ENCODE assay signal across 1 cellular context in the genomic region with DNA sequence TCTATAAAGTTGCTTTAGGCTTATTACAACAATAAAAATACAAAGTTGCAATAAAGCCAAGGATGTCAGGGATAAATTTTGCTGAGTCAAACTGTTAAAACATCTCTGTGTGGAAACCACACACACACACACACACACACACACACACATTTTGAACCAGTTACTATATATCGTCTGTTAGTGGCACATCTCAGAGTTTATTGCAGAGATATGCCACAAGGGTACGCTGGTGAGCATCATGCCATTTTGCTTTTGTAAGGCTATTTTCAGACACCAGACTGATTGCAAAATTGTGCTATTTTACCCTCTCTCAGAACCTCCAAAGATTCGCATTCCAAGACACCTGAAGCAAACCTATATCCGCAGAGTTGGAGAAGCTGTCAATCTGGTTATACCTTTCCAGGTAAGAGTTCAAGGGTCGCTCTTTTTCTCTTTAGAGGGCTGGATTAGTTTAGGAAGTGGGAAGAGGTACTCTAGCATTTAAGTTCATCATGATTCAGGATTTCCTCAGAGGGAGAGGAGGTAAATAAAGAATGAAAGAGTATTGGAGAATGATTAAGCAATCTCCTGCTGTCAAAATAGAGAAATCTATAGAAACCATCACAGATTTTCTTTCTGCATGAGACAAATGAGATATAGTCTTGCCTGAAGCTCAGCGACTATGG.
TF ChIP-seq lines count a peak whose summit lies in the region.

No MANE protein-coding gene starts in this region.

TF ChIP-seq in HepG2, 621 proteins besides CTCF, POLR2A, EP300 and RAD21 (continued from another document and continues in another):
- TF ChIP-seq ZBTB20 (CRISPR knock-in tag; IDR thresholded peaks at IDR 0.05; ENCODE audit: borderline replicate concordance, low read depth) (no peak), KLF6 (CRISPR knock-in tag; IDR thresholded peaks at IDR 0.05) (no peak), ZSCAN9 (CRISPR knock-in tag; IDR thresholded peaks at IDR 0.05; ENCODE audit: borderline replicate concordance) (peak; percentile 23; the same call in 1 of the 2 replicates), MAFK (conservative IDR thresholded peaks at IDR 0.05 in 1 of 2, IDR thresholded peaks at IDR 0.05 in 1 of 2; ENCODE audit: low read length in 2 of 2) (peak; percentile 84 to 89), ZNF749 (CRISPR knock-in tag; IDR thresholded peaks at IDR 0.05; ENCODE audit: borderline replicate concordance) (no peak), ZNF101 (CRISPR knock-in tag; IDR thresholded peaks at IDR 0.05; ENCODE audit: borderline replicate concordance, low read depth) (no peak), SRSF4 (IDR thresholded peaks at IDR 0.05; ENCODE audit: low read depth, low read length, poor library complexity, severe bottlenecking) (no peak), IKZF1 (IDR thresholded peaks at IDR 0.05) (no peak), ZMYM4 (CRISPR knock-in tag; IDR thresholded peaks at IDR 0.05) (peak; percentile 38; the same call in 1 of the 2 replicates), ZSCAN29 (CRISPR knock-in tag; conservative IDR thresholded peaks at IDR 0.05) (no peak), RFXANK (CRISPR knock-in tag; IDR thresholded peaks at IDR 0.05) (no peak), NFATC3 (CRISPR knock-in tag; IDR thresholded peaks at IDR 0.05) (no peak), ZNF547 (CRISPR knock-in tag; IDR thresholded peaks at IDR 0.05) (no peak), ZNF747 (CRISPR knock-in tag; IDR thresholded peaks at IDR 0.05; ENCODE audit: borderline replicate concordance) (no peak), HNRNPK (IDR thresholded peaks at IDR 0.05; ENCODE audit: low read depth, low read length, poor library complexity, severe bottlenecking) (no peak), YEATS4 (CRISPR knock-in tag; IDR thresholded peaks at IDR 0.05; ENCODE audit: borderline replicate concordance) (no peak), NFRKB (IDR thresholded peaks at IDR 0.05) (no peak), NCOR1 (IDR thresholded peaks at IDR 0.05; ENCODE audit: borderline replicate concordance, low read length) (no peak), ZZZ3 (CRISPR knock-in tag; IDR thresholded peaks at IDR 0.05; ENCODE audit: borderline replicate concordance) (no peak), ZNF383 (CRISPR knock-in tag; IDR thresholded peaks at IDR 0.05; ENCODE audit: borderline replicate concordance) (no peak), CCDC6 (CRISPR knock-in tag; IDR thresholded peaks at IDR 0.05) (no peak), ZNF317 (CRISPR knock-in tag; IDR thresholded peaks at IDR 0.05) (no peak), RXRB (CRISPR knock-in tag; IDR thresholded peaks at IDR 0.05; ENCODE audit: borderline replicate concordance) (peak; percentile 14; the same call in 1 of the 2 replicates), BHLHE40 (IDR thresholded peaks at IDR 0.05; ENCODE audit: low read length) (no peak), SMC3 (IDR thresholded peaks at IDR 0.05; ENCODE audit: low read length) (peak; percentile 95), ELF1 (CRISPR knock-in tag; IDR thresholded peaks at IDR 0.05) (no peak), TOE1 (CRISPR knock-in tag; IDR thresholded peaks at IDR 0.05) (no peak), JUNB (CRISPR knock-in tag; IDR thresholded peaks at IDR 0.05; ENCODE audit: borderline replicate concordance) (no peak), ARNT (IDR thresholded peaks at IDR 0.05) (no peak), ETV5 (CRISPR knock-in tag; IDR thresholded peaks at IDR 0.05; ENCODE audit: borderline replicate concordance) (no peak), THAP11 (CRISPR knock-in tag; IDR thresholded peaks at IDR 0.05) (no peak), MAFF (IDR thresholded peaks at IDR 0.05; ENCODE audit: low read depth, low read length) (peak; percentile 88), ZNF703 (CRISPR knock-in tag; IDR thresholded peaks at IDR 0.05; ENCODE audit: borderline replicate concordance) (no peak), MTA1 (CRISPR knock-in tag; IDR thresholded peaks at IDR 0.05; ENCODE audit: borderline replicate concordance) (no peak), AGO1 (IDR thresholded peaks at IDR 0.05; ENCODE audit: low read depth, low read length, poor library complexity, severe bottlenecking) (no peak), CEBPG (CRISPR knock-in tag; IDR thresholded peaks at IDR 0.05) (peak; percentile 70), KDM5A (IDR thresholded peaks at IDR 0.05; ENCODE audit: borderline replicate concordance, low read length) (no peak)
- TF ChIP-seq, protein P1, sequence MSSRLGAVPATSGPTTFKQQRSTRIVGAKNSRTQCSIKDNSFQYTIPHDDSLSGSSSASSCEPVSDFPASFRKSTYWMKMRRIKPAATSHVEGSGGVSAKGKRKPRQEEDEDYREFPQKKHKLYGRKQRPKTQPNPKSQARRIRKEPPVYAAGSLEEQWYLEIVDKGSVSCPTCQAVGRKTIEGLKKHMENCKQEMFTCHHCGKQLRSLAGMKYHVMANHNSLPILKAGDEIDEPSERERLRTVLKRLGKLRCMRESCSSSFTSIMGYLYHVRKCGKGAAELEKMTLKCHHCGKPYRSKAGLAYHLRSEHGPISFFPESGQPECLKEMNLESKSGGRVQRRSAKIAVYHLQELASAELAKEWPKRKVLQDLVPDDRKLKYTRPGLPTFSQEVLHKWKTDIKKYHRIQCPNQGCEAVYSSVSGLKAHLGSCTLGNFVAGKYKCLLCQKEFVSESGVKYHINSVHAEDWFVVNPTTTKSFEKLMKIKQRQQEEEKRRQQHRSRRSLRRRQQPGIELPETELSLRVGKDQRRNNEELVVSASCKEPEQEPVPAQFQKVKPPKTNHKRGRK (CRISPR knock-in tag; IDR thresholded peaks at IDR 0.05): no peak
- TF ChIP-seq, protein P2, sequence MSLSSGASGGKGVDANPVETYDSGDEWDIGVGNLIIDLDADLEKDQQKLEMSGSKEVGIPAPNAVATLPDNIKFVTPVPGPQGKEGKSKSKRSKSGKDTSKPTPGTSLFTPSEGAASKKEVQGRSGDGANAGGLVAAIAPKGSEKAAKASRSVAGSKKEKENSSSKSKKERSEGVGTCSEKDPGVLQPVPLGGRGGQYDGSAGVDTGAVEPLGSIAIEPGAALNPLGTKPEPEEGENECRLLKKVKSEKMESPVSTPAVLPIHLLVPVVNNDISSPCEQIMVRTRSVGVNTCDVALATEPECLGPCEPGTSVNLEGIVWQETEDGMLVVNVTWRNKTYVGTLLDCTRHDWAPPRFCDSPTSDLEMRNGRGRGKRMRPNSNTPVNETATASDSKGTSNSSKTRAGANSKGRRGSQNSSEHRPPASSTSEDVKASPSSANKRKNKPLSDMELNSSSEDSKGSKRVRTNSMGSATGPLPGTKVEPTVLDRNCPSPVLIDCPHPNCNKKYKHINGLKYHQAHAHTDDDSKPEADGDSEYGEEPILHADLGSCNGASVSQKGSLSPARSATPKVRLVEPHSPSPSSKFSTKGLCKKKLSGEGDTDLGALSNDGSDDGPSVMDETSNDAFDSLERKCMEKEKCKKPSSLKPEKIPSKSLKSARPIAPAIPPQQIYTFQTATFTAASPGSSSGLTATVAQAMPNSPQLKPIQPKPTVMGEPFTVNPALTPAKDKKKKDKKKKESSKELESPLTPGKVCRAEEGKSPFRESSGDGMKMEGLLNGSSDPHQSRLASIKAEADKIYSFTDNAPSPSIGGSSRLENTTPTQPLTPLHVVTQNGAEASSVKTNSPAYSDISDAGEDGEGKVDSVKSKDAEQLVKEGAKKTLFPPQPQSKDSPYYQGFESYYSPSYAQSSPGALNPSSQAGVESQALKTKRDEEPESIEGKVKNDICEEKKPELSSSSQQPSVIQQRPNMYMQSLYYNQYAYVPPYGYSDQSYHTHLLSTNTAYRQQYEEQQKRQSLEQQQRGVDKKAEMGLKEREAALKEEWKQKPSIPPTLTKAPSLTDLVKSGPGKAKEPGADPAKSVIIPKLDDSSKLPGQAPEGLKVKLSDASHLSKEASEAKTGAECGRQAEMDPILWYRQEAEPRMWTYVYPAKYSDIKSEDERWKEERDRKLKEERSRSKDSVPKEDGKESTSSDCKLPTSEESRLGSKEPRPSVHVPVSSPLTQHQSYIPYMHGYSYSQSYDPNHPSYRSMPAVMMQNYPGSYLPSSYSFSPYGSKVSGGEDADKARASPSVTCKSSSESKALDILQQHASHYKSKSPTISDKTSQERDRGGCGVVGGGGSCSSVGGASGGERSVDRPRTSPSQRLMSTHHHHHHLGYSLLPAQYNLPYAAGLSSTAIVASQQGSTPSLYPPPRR (CRISPR knock-in tag; IDR thresholded peaks at IDR 0.05; ENCODE audit: borderline replicate concordance): no peak
- TF ChIP-seq, protein P3, sequence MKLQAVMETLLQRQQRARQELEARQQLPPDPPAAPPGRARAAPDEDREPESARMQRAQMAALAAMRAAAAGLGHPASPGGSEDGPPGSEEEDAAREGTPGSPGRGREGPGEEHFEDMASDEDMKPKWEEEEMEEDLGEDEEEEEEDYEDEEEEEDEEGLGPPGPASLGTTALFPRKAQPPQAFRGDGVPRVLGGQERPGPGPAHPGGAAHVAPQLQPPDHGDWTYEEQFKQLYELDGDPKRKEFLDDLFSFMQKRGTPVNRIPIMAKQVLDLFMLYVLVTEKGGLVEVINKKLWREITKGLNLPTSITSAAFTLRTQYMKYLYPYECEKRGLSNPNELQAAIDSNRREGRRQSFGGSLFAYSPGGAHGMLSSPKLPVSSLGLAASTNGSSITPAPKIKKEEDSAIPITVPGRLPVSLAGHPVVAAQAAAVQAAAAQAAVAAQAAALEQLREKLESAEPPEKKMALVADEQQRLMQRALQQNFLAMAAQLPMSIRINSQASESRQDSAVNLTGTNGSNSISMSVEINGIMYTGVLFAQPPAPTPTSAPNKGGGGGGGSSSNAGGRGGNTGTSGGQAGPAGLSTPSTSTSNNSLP (IDR thresholded peaks at IDR 0.05; ENCODE audit: low read depth, low read length): peak; percentile 91
- TF ChIP-seq, protein P4, sequence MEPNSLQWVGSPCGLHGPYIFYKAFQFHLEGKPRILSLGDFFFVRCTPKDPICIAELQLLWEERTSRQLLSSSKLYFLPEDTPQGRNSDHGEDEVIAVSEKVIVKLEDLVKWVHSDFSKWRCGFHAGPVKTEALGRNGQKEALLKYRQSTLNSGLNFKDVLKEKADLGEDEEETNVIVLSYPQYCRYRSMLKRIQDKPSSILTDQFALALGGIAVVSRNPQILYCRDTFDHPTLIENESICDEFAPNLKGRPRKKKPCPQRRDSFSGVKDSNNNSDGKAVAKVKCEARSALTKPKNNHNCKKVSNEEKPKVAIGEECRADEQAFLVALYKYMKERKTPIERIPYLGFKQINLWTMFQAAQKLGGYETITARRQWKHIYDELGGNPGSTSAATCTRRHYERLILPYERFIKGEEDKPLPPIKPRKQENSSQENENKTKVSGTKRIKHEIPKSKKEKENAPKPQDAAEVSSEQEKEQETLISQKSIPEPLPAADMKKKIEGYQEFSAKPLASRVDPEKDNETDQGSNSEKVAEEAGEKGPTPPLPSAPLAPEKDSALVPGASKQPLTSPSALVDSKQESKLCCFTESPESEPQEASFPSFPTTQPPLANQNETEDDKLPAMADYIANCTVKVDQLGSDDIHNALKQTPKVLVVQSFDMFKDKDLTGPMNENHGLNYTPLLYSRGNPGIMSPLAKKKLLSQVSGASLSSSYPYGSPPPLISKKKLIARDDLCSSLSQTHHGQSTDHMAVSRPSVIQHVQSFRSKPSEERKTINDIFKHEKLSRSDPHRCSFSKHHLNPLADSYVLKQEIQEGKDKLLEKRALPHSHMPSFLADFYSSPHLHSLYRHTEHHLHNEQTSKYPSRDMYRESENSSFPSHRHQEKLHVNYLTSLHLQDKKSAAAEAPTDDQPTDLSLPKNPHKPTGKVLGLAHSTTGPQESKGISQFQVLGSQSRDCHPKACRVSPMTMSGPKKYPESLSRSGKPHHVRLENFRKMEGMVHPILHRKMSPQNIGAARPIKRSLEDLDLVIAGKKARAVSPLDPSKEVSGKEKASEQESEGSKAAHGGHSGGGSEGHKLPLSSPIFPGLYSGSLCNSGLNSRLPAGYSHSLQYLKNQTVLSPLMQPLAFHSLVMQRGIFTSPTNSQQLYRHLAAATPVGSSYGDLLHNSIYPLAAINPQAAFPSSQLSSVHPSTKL (CRISPR knock-in tag; IDR thresholded peaks at IDR 0.05): peak; percentile 17; the same call in 1 of the 2 replicates
- TF ChIP-seq, protein P5, sequence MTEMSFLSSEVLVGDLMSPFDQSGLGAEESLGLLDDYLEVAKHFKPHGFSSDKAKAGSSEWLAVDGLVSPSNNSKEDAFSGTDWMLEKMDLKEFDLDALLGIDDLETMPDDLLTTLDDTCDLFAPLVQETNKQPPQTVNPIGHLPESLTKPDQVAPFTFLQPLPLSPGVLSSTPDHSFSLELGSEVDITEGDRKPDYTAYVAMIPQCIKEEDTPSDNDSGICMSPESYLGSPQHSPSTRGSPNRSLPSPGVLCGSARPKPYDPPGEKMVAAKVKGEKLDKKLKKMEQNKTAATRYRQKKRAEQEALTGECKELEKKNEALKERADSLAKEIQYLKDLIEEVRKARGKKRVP (CRISPR knock-in tag; IDR thresholded peaks at IDR 0.05): 0 out of 4 replicates have a peak, but pooled peaks of 1 of the 2 experiments have one; percentile 19
- TF ChIP-seq, protein P6, sequence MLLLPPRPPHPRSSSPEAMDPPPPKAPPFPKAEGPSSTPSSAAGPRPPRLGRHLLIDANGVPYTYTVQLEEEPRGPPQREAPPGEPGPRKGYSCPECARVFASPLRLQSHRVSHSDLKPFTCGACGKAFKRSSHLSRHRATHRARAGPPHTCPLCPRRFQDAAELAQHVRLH (CRISPR knock-in tag; IDR thresholded peaks at IDR 0.05; ENCODE audit: borderline replicate concordance, low read depth): no peak
- TF ChIP-seq, protein P7, sequence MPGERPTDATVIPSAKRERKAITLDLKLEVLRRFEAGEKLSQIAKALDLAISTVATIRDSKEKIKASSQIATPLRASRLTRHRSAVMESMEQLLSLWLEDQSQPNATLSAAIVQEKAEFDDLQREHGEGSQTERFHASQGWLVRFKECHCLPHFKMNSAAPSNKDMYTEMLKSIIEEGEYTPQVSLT (CRISPR knock-in tag; IDR thresholded peaks at IDR 0.05; ENCODE audit: borderline replicate concordance, low read depth): no peak
- TF ChIP-seq, protein P8, sequence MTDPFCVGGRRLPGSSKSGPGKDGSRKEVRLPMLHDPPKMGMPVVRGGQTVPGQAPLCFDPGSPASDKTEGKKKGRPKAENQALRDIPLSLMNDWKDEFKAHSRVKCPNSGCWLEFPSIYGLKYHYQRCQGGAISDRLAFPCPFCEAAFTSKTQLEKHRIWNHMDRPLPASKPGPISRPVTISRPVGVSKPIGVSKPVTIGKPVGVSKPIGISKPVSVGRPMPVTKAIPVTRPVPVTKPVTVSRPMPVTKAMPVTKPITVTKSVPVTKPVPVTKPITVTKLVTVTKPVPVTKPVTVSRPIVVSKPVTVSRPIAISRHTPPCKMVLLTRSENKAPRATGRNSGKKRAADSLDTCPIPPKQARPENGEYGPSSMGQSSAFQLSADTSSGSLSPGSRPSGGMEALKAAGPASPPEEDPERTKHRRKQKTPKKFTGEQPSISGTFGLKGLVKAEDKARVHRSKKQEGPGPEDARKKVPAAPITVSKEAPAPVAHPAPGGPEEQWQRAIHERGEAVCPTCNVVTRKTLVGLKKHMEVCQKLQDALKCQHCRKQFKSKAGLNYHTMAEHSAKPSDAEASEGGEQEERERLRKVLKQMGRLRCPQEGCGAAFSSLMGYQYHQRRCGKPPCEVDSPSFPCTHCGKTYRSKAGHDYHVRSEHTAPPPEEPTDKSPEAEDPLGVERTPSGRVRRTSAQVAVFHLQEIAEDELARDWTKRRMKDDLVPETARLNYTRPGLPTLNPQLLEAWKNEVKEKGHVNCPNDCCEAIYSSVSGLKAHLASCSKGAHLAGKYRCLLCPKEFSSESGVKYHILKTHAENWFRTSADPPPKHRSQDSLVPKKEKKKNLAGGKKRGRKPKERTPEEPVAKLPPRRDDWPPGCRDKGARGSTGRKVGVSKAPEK (CRISPR knock-in tag; IDR thresholded peaks at IDR 0.05; ENCODE audit: borderline replicate concordance): no peak
